8 cellular contexts compared by ENCODE assay signal in genomic region chr17:10295728-10296343, GRCh38.
A peak's percentile ranks its signal among the peaks of the same experiment; 100 is the strongest.
DNase-seq lines count a peak whose midpoint lies in the region; ATAC-seq and TF ChIP-seq lines count a peak whose summit lies in the region.

No MANE protein-coding gene starts in this region.

- intact Hi-C loops in Right ventricle myocardium inferior (cut with DNase I): loop anchor here (10.0 kb wide), 1 partner anchor 319 kb away; no protein-coding TSS in a partner anchor

- H3K4me3 ChIP-seq in right atrium auricular region: no peak overlapping the region

- H3K27ac Mint-ChIP-seq in T-helper 2 cell treated with Interferon-gamma antibody and Interleukin-4, amounts not matched to agents 5 μg/mL and 100 μg/mL, for 36 hours: no peak overlapping the region
- H3K27ac Mint-ChIP-seq in nephron: no peak overlapping the region

- peaks cover 6% of the 10 kb centered on the region for H3K4me1 Mint-ChIP-seq in T-helper 2 cell treated with Interferon-gamma antibody and Interleukin-4, amounts not matched to agents 5 μg/mL and 100 μg/mL, for 36 hours (ENCODE audit: low read depth)
- H3K4me1 Mint-ChIP-seq in nephron: peaks cover 15% of the 10 kb centered on the region

- no peaks in the 10 kb centered on the region for H3K27me3 Mint-ChIP-seq in T-helper 2 cell treated with Interferon-gamma antibody and Interleukin-4, amounts not matched to agents 5 μg/mL and 100 μg/mL, for 36 hours (ENCODE audit: low read depth)
- H3K27me3 Mint-ChIP-seq in nephron (ENCODE audit: low read depth): no peaks in the 10 kb centered on the region

- no peaks in the 10 kb centered on the region for H3K9me3 Mint-ChIP-seq in T-helper 2 cell treated with Interferon-gamma antibody and Interleukin-4, amounts not matched to agents 5 μg/mL and 100 μg/mL, for 36 hours
- no peaks in the 10 kb centered on the region for H3K9me3 Mint-ChIP-seq in nephron

- H3K9me3 ChIP-seq in right atrium auricular region: no peaks in the 10 kb centered on the region

- DNase-seq in Right ventricle myocardium inferior (ENCODE audit: missing footprints): no peak
- DNase-seq in right atrium auricular region (ENCODE audit: low spot score): no peak
- peak; percentile 47 for DNase-seq in HT1080 (ENCODE audit: low read depth)
- DNase-seq in T-helper 2 cell treated with Interferon-gamma antibody and Interleukin-4, amounts not matched to agents 5 μg/mL and 100 μg/mL, for 36 hours (ENCODE audit: low spot score): peak; percentile 10
- DNase-seq in epidermal melanocyte (ENCODE audit: insufficient read length, low spot score): peak; percentile 45

- no peaks in the 10 kb centered on the region for H3K4me1 ChIP-seq in right atrium auricular region

- peak; percentile 63 for ATAC-seq in Right ventricle myocardium inferior
- ATAC-seq in HG02763 (IDR thresholded peaks at IDR 0.05; ENCODE audit: unreplicated experiment): no peak
- ATAC-seq in HG03460 (IDR thresholded peaks at IDR 0.05; ENCODE audit: unreplicated experiment): no peak

- H3K27me3 ChIP-seq in right atrium auricular region: no peaks in the 10 kb centered on the region

- H3K27ac ChIP-seq in right atrium auricular region: no peak overlapping the region

- TF ChIP-seq CTCF in right atrium auricular region (IDR thresholded peaks at IDR 0.05) (peak in 1 of 2 donors; percentile 73), nephron (IDR thresholded peaks at IDR 0.05; ENCODE audit: unreplicated experiment in 3 of 3) (peak; percentile 70 to 81 (median 78))

- H3K36me3 ChIP-seq in right atrium auricular region: no peaks in the 10 kb centered on the region

- H3K36me3 Mint-ChIP-seq in T-helper 2 cell treated with Interferon-gamma antibody and Interleukin-4, amounts not matched to agents 5 μg/mL and 100 μg/mL, for 36 hours (ENCODE audit: low read depth): no peaks in the 10 kb centered on the region
- no peaks in the 10 kb centered on the region for H3K36me3 Mint-ChIP-seq in nephron (ENCODE audit: low read depth)

- no peak overlapping the region for H3K4me3 Mint-ChIP-seq in T-helper 2 cell treated with Interferon-gamma antibody and Interleukin-4, amounts not matched to agents 5 μg/mL and 100 μg/mL, for 36 hours
- no peak overlapping the region for H3K4me3 Mint-ChIP-seq in nephron

Comparison
In these comparisons a context has a peak if more than half of its experiments do, and no peak if none do; other contexts are left out.
1. DNase-seq: peak in HT1080 (single experiment), T-helper 2 cell treated with Interferon-gamma antibody and Interleukin-4, amounts not matched to agents 5 μg/mL and 100 μg/mL, for 36 hours (single experiment) and epidermal melanocyte (single experiment); none in Right ventricle myocardium inferior (single experiment) and right atrium auricular region (single experiment).